ENCODE assay signal across 9 cellular contexts in the genomic region with DNA sequence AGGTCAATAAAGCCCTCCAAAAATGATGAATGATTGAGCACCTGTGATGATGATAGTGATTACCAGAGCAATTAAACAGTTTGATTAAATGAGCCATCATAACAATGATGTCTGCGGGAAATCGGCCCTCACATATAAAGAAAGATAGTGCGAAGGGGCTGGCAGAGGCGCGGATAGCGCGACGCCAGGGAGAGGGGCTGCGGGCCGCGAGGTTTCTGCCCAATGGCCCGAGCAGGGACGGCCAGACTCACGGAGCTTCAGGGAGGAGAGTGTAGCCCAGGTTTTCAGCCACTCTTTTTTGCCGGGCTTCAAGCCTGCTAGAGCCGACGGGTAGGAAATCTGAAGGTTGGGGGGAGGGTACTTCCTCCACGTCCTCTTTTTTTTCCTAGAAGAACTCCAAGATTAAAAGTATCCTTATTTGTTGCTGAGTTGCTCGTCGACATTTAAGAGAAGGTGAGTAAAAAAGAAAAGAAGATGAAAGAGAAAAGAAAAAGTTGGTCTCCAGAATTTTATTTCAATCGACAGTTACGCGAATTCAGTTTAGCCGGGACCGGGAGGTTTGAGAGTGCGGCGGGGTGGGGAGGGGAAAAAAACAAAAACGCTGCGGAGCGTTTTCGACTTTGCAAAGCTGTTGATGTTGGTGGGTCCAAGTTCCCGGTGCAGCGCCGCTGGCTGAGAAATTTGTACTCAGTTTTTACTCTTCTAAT. TPM values are rescaled to one million over a fixed set of nuclear protein-coding genes. Genes with fewer than 3 reads are reported as not detected.
DNase-seq lines count a peak whose midpoint lies in the region; ATAC-seq and TF ChIP-seq lines count a peak whose summit lies in the region.
"Had no signal": no experiment of that assay in that cellular context is flagged by ENCODE, and none has a peak within 500 bp of the region (broad histone marks: within the 10 kb centered on the region; RNA-seq: fewer than 3 reads in every experiment).

No MANE protein-coding gene starts in this region.

- peak overlapping the region; percentile 63 for H3K27ac Mint-ChIP-seq in activated naive CD4-positive, alpha-beta T cell treated with anti-CD3 and anti-CD28 coated beads, Interleukin-2, amount 50 U/mL, for 24 hours
- no peak overlapping the region for H3K27ac Mint-ChIP-seq in immature natural killer cell
- H3K27ac Mint-ChIP-seq: dendritic cell treated with granulocyte-macrophage colony-stimulating factor and Interleukin-4, amounts not matched to agents 40 ng/mL and 50 ng/mL, for 4 days had no signal

- peak overlapping the region; percentile 95 for H3K27ac ChIP-seq in WERI-Rb-1
- peak overlapping the region; percentile 5 for H3K27ac ChIP-seq in thymus (ENCODE audit: low read depth)

- no peak for DNase-seq in activated naive CD4-positive, alpha-beta T cell treated with Interleukin-2 at 50 U/mL for 16 hours
- DNase-seq in WERI-Rb-1 (peak; percentile 24), immature natural killer cell (no peak), foreskin melanocyte (no peak), GM13976 (ENCODE audit: low spot score) (no peak)

- TF ChIP-seq CTCF in WERI-Rb-1 (IDR thresholded peaks at IDR 0.05; ENCODE audit: low read depth, low read length) (no peak), GM13976 (IDR thresholded peaks at IDR 0.05; ENCODE audit: borderline replicate concordance, control extremely low read depth, extremely low read depth, insufficient read depth, missing control alignments) (no peak)

- H3K36me3 ChIP-seq in WERI-Rb-1 (peaks cover 15% of the 10 kb centered on the region), thymus (ENCODE audit: control insufficient read depth, insufficient read depth) (no peaks in the 10 kb centered on the region)

- H3K4me3 Mint-ChIP-seq in activated naive CD4-positive, alpha-beta T cell treated with anti-CD3 and anti-CD28 coated beads, Interleukin-2, amount 50 U/mL, for 24 hours, result peak overlapping the region; percentile 40
- H3K4me3 Mint-ChIP-seq in immature natural killer cell, result peak overlapping the region; percentile 59 to 97 (median 68)

- peaks cover 4% of the 10 kb centered on the region for H3K4me1 ChIP-seq in thymus (ENCODE audit: control insufficient read depth, insufficient read depth, low read length)

- in situ Hi-C loops in GM13976 (cut with MboI; ENCODE audit: low sequenced_read_pairs, unreplicated experiment), result loop anchor here (10.0 to 25.0 kb wide), 2 partner anchors 218 to 1590 kb away; no protein-coding TSS in a partner anchor

- H3K27me3 ChIP-seq in WERI-Rb-1 (ENCODE audit: insufficient read depth, low read depth, severe bottlenecking) (no peaks in the 10 kb centered on the region), thymus (ENCODE audit: control insufficient read depth, insufficient read depth) (peaks cover 76% of the 10 kb centered on the region)

- H3K9me3 ChIP-seq in WERI-Rb-1 (ENCODE audit: severe bottlenecking), result no peaks in the 10 kb centered on the region
- H3K9me3 ChIP-seq in thymus (ENCODE audit: control insufficient read depth), result peaks cover 2% of the 10 kb centered on the region

- H3K36me3 Mint-ChIP-seq in activated naive CD4-positive, alpha-beta T cell treated with anti-CD3 and anti-CD28 coated beads, Interleukin-2, amount 50 U/mL, for 24 hours, result peaks cover 6% of the 10 kb centered on the region
- H3K36me3 Mint-ChIP-seq in immature natural killer cell, result peaks cover 0 to 5% (median 3%) of the 10 kb centered on the region in 3 donors

- H3K4me3 ChIP-seq in WERI-Rb-1 (ENCODE audit: low read depth, low read length) (peak overlapping the region; percentile 69), thymus (ENCODE audit: low read length) (peak overlapping the region; percentile 53)

- peaks cover 70% of the 10 kb centered on the region for H3K27me3 Mint-ChIP-seq in activated naive CD4-positive, alpha-beta T cell treated with anti-CD3 and anti-CD28 coated beads, Interleukin-2, amount 50 U/mL, for 24 hours
- peaks cover 29 to 63% (median 49%) of the 10 kb centered on the region in 3 donors for H3K27me3 Mint-ChIP-seq in immature natural killer cell (ENCODE audit: low read depth in 3 of 3)

- 10% methylated on average over 34 of the region's 34 CpGs for WGBS in thymus

- ATAC-seq in GM21529 (IDR thresholded peaks at IDR 0.05; ENCODE audit: unreplicated experiment), result no peak

- peaks cover 43% of the 10 kb centered on the region for H3K4me1 Mint-ChIP-seq in activated naive CD4-positive, alpha-beta T cell treated with anti-CD3 and anti-CD28 coated beads, Interleukin-2, amount 50 U/mL, for 24 hours
- H3K4me1 Mint-ChIP-seq in immature natural killer cell, result peaks cover 40 to 54% of the 10 kb centered on the region in 2 donors

- H3K9me3 Mint-ChIP-seq in activated naive CD4-positive, alpha-beta T cell treated with anti-CD3 and anti-CD28 coated beads, Interleukin-2, amount 50 U/mL, for 24 hours, result peaks cover 32% of the 10 kb centered on the region
- H3K9me3 Mint-ChIP-seq in immature natural killer cell, result peaks cover 9 to 39% (median 17%) of the 10 kb centered on the region in 6 donors
- H3K9me3 Mint-ChIP-seq: dendritic cell treated with granulocyte-macrophage colony-stimulating factor and Interleukin-4, amounts not matched to agents 40 ng/mL and 50 ng/mL, for 4 days had no signal

RNA-seq across cellular contexts. Expression of a gene that starts 2.1 kb away (rescaled TPM):
- polyA plus RNA-seq in immature natural killer cell (not detected), thymus (32.7 TPM)

Comparison
In these comparisons a context has a peak if more than half of its experiments do, and no peak if none do; other contexts are left out.
1. RNA of a gene that starts 2.1 kb away (polyA plus RNA-seq): 32.7 TPM in thymus (single experiment); not detected in immature natural killer cell; every median in the first group is over 10 times any median in the second.